23 cellular contexts compared by ENCODE assay signal in genomic region chr9:86573886-86574285, GRCh38.
"Had no signal": no experiment of that assay in that cellular context is flagged by ENCODE, and none has a peak within 500 bp of the region (broad histone marks: within the 10 kb centered on the region; RNA-seq: fewer than 3 reads in every experiment).

No MANE protein-coding gene starts in this region.

- H3K4me3 Mint-ChIP-seq: dendritic cell treated with granulocyte-macrophage colony-stimulating factor and Interleukin-4, amounts not matched to agents 40 ng/mL and 50 ng/mL, for 4 days; neural crest cell; T-helper 1 cell treated with Interleukin-12 subunit alpha and Interleukin-12 subunit beta and Interleukin-4 antibody, amounts not matched to agents 30 μg/mL and 1 μg/mL, for 36 hours had no signal

- ATAC-seq: activated naive CD4-positive, alpha-beta T cell treated with anti-CD3 and anti-CD28 coated beads, Interleukin-2, amount 50 U/mL, for 72 hours; gastrocnemius medialis; left ventricle myocardium superior had no signal

- H3K27ac Mint-ChIP-seq: activated naive CD4-positive, alpha-beta T cell treated with anti-CD3 and anti-CD28 coated beads, Interleukin-2, amount 50 U/mL, for 72 hours; dendritic cell treated with granulocyte-macrophage colony-stimulating factor and Interleukin-4, amounts not matched to agents 40 ng/mL and 50 ng/mL, for 4 days; progenitor cell of endocrine pancreas; T-helper 1 cell treated with Interleukin-12 subunit alpha and Interleukin-12 subunit beta and Interleukin-4 antibody, amounts not matched to agents 30 μg/mL and 1 μg/mL, for 36 hours had no signal

- H3K9me3 Mint-ChIP-seq: T-helper 1 cell treated with Interleukin-12 subunit alpha and Interleukin-12 subunit beta and Interleukin-4 antibody, amounts not matched to agents 30 μg/mL and 1 μg/mL, for 36 hours had no signal

- H3K4me1 ChIP-seq: right atrium auricular region, vagina had no signal

- H3K4me3 ChIP-seq: cardiac muscle cell, esophagus muscularis mucosa, gastrocnemius medialis, right atrium auricular region, vagina had no signal

- H3K36me3 Mint-ChIP-seq: activated naive CD4-positive, alpha-beta T cell treated with anti-CD3 and anti-CD28 coated beads, Interleukin-2, amount 50 U/mL, for 72 hours had no signal

- DNase-seq: activated CD4-positive, CD25-positive, alpha-beta regulatory T cell treated with anti-CD3 and anti-CD28 coated beads, Interleukin-2, amount 50 U/mL, for 72 hours; activated CD8-positive, alpha-beta memory T cell treated with anti-CD3 and anti-CD28 coated beads for 24 hours; activated CD8-positive, alpha-beta memory T cell treated with anti-CD3 and anti-CD28 coated beads, Interleukin-2, amount 50 U/mL, for 48 hours; activated gamma-delta T cell treated with Interleukin-2 at 50 U/mL for 16 hours; effector CD8-positive, alpha-beta T cell; gastrocnemius medialis; head of caudate nucleus; kidney glomerular epithelial cell; left ventricle myocardium superior; stimulated activated CD4-positive, alpha-beta T cell treated with anti-CD3 and anti-CD28 coated beads, Interleukin-12 subunit alpha, Interleukin-12 subunit beta, amount 100 ng/mL, for 4 hours; stimulated activated CD4-positive, alpha-beta T cell treated with anti-CD3 and anti-CD28 coated beads, Interleukin-1b, Interleukin-23, amount 100 ng/mL, for 48 hours; stimulated activated naive CD4-positive, alpha-beta T cell treated with Interleukin-2 at 50 U/mL for 16 hours; substantia nigra; trophoblast cell had no signal

- H3K27ac ChIP-seq: cardiac muscle cell, esophagus muscularis mucosa, gastrocnemius medialis, right atrium auricular region, vagina had no signal

- H3K27me3 Mint-ChIP-seq: dendritic cell treated with granulocyte-macrophage colony-stimulating factor and Interleukin-4, amounts not matched to agents 40 ng/mL and 50 ng/mL, for 4 days had no signal

- H3K36me3 ChIP-seq: cardiac muscle cell, esophagus muscularis mucosa, gastrocnemius medialis, right atrium auricular region, vagina had no signal

- H3K9me3 ChIP-seq: gastrocnemius medialis, vagina had no signal

- H3K27me3 ChIP-seq: cardiac muscle cell, esophagus muscularis mucosa, gastrocnemius medialis, right atrium auricular region, vagina had no signal
